Comparison of ENCODE assay signal across 8 cellular contexts in the genomic region with DNA sequence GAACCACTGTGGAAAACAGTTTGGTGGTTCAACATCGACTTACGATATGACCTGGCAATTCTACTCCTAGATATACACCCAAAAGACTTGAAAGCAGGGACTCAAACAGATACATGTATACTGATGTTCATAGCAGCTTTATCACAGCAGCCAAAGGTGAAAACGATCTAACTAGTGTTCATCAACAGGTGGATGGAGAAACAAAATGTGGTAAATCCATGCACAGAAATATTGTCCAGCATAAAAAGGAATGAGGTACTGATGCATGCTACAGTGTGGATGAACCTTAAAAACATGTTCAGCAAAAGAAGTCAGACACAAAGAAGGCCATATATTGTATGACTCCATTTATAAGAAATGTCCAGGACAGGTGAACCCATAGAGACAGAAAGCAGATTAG. TPM values are rescaled to one million over a fixed set of nuclear protein-coding genes. Genes with fewer than 3 reads are reported as not detected.
"Had no signal": no experiment of that assay in that cellular context is flagged by ENCODE, and none has a peak within 500 bp of the region (broad histone marks: within the 10 kb centered on the region; RNA-seq: fewer than 3 reads in every experiment).

No MANE protein-coding gene starts in this region.

- H3K27ac ChIP-seq: GM23248 had no signal

- DNase-seq: GM23248, GOT3, H7, H9, HCEC 1CT, HFFc6 had no signal

- H3K27ac Mint-ChIP-seq: GM23338, HFFc6 had no signal

- H3K9me3 ChIP-seq: HAP-1 had no signal

- H3K4me3 ChIP-seq: GM23248, GM23338, HAP-1 had no signal

- H3K36me3 ChIP-seq: HAP-1 had no signal

- ATAC-seq: GM23338 had no signal

- H3K4me1 ChIP-seq: HAP-1 had no signal

- H3K4me3 Mint-ChIP-seq: GM23338, H9, HFFc6 had no signal

- H3K9me3 Mint-ChIP-seq: HFFc6 had no signal

RNA-seq across cellular contexts. Expression of a gene that starts 36.3 kb away (rescaled TPM):
- total RNA-seq: GM23248, HFFc6 had no signal
- polyA plus RNA-seq: GM23248 had no signal
